In genomic region chr1:84753516-84754375, GRCh38 we compare ENCODE assay signal across 8 cellular contexts.
DNase-seq lines count a peak whose midpoint lies in the region; ATAC-seq, FAIRE-seq and TF ChIP-seq lines count a peak whose summit lies in the region.

No MANE protein-coding gene starts in this region.

- peak; percentile 83 for ATAC-seq in GM21723 (IDR thresholded peaks at IDR 0.05; ENCODE audit: unreplicated experiment)

- peaks cover 4% of the 10 kb centered on the region for H3K9me3 Mint-ChIP-seq in glutamatergic neuron (ENCODE audit: unreplicated experiment)

- H3K36me3 Mint-ChIP-seq in glutamatergic neuron (ENCODE audit: unreplicated experiment), result no peaks in the 10 kb centered on the region

- peak overlapping the region; percentile 15 for H3K27ac Mint-ChIP-seq in glutamatergic neuron (ENCODE audit: unreplicated experiment)

- no peak for FAIRE-seq in urothelium cell line (lab: Jason Lieb, UNC)

- no peaks in the 10 kb centered on the region for H3K27me3 ChIP-seq in MG63

- DNase-seq in DMS53 treated with DMSO at 0.1 percent for 48 hours (lab: John Stamatoyannopoulos, UW; ENCODE audit: unreplicated experiment) (peak; percentile 75), MG63 (peak; percentile 68), SK-MEL-5 (ENCODE audit: low read depth, low spot score) (peak; percentile 65), glutamatergic neuron (peak; percentile 82), posterior vena cava (ENCODE audit: low spot score) (peak; percentile 87), urothelium cell line (ENCODE audit: low spot score) (peak; percentile 79)
- DNase-seq in activated naive CD4-positive, alpha-beta T cell treated with Interleukin-2 at 50 U/mL for 16 hours, result peak; percentile 77

- no peaks in the 10 kb centered on the region for H3K36me3 ChIP-seq in MG63

- H3K4me3 Mint-ChIP-seq in glutamatergic neuron (ENCODE audit: unreplicated experiment), result peak overlapping the region; percentile 41

- TF ChIP-seq CTCF in glutamatergic neuron (IDR thresholded peaks at IDR 0.05; ENCODE audit: partially characterized antibody, unreplicated experiment), result peak; percentile 95

- in situ Hi-C loops in SK-MEL-5 (cut with HindIII; ENCODE audit: low pct_unique_long_range_greater_than_20kb, low sequenced_read_pairs), result no loop called here

- peaks cover 25% of the 10 kb centered on the region for H3K4me1 Mint-ChIP-seq in glutamatergic neuron (ENCODE audit: low read depth, unreplicated experiment)

- H3K9me3 ChIP-seq in MG63, result no peaks in the 10 kb centered on the region

- peaks cover under 1% of the 10 kb centered on the region for H3K27me3 Mint-ChIP-seq in glutamatergic neuron (ENCODE audit: unreplicated experiment)

- H3K4me3 ChIP-seq in MG63, result no peak overlapping the region

- intact Hi-C loops in posterior vena cava (cut with DNase I), result loop anchor here in 1 of 2 donors (5.0 to 10.0 kb wide), 2 partner anchors 231 to 309 kb away; no protein-coding TSS in a partner anchor
